11 cellular contexts compared by ENCODE assay signal in genomic region chr5:136036293-136036911, GRCh38. TPM values are rescaled to one million over a fixed set of nuclear protein-coding genes. Genes with fewer than 3 reads are reported as not detected.
DNase-seq lines count a peak whose midpoint lies in the region; ATAC-seq, FAIRE-seq and TF ChIP-seq lines count a peak whose summit lies in the region.
"Had no signal": no experiment of that assay in that cellular context is flagged by ENCODE, and none has a peak within 500 bp of the region (broad histone marks: within the 10 kb centered on the region; RNA-seq: fewer than 3 reads in every experiment).

No MANE protein-coding gene starts in this region.

- H3K9ac ChIP-seq in DND-41 (ENCODE audit: low read depth, low read length) (no peak overlapping the region), PC-3 (ENCODE audit: low read length) (no peak overlapping the region), kidney (ENCODE audit: low read length in 2 of 2) (no peak overlapping the region)

- H3K4me2 ChIP-seq in DND-41 (ENCODE audit: insufficient read depth, low read length) = peak overlapping the region; percentile 42
- peak overlapping the region; percentile 54 for H3K4me2 ChIP-seq in PC-3 (ENCODE audit: low read length)

- H2AFZ ChIP-seq in DND-41 (ENCODE audit: low read depth, low read length) (peak overlapping the region; percentile 46; the same call in 1 of the 2 replicates), PC-3 (ENCODE audit: low read length) (no peak overlapping the region)

- H3K9me3 ChIP-seq in DND-41 (ENCODE audit: insufficient read depth, low read length, severe bottlenecking) (peaks cover 4% of the 10 kb centered on the region), PC-3 (ENCODE audit: low read length) (no peaks in the 10 kb centered on the region), kidney (ENCODE audit: control insufficient read depth in 1 of 2, low read length in 2 of 2) (no peaks in the 10 kb centered on the region)

- H3K27me3 ChIP-seq in DND-41 (ENCODE audit: insufficient read depth, low read length, poor library complexity) (no peaks in the 10 kb centered on the region), PC-3 (ENCODE audit: low read length) (no peaks in the 10 kb centered on the region), H7 (ENCODE audit: control insufficient read depth, insufficient read depth, low read length) (no peaks in the 10 kb centered on the region; the same call in 1 of the 2 replicates)

- H4K20me1 ChIP-seq in DND-41 (ENCODE audit: insufficient read depth, low read length) (no peaks in the 10 kb centered on the region), PC-3 (ENCODE audit: low read length) (no peaks in the 10 kb centered on the region)

- no peak for FAIRE-seq in kidney (lab: Jason Lieb, UNC)

- no peak overlapping the region for H3K4me3 ChIP-seq in DND-41 (ENCODE audit: low read depth in 1 of 2, low read length in 2 of 2)
- no peak overlapping the region for H3K4me3 ChIP-seq in PC-3 (ENCODE audit: low read length)
- H3K4me3 ChIP-seq in kidney (ENCODE audit: low read length in 2 of 2) = no peak overlapping the region
- no peak overlapping the region for H3K4me3 ChIP-seq in H7 (ENCODE audit: insufficient read depth, low read depth, low read length)

- no peaks in the 10 kb centered on the region for H3F3A ChIP-seq in PC-3 (ENCODE audit: low read length, unreplicated experiment)

- TF ChIP-seq CTCF in DND-41 (IDR thresholded peaks at IDR 0.05; ENCODE audit: borderline replicate concordance, extremely low read depth, low read length, poor library complexity, severe bottlenecking) (no peak), PC-3 (conservative IDR thresholded peaks at IDR 0.05; ENCODE audit: low read depth, low read length) (no peak), kidney (IDR thresholded peaks at IDR 0.05; ENCODE audit: borderline replicate concordance, extremely low read depth, insufficient read depth) (no peak)

- H3K4me1 ChIP-seq in DND-41 (ENCODE audit: insufficient read depth, low read length) = peaks cover 27% of the 10 kb centered on the region
- H3K4me1 ChIP-seq in PC-3 (ENCODE audit: insufficient read depth, low read length) = peaks cover 45% of the 10 kb centered on the region
- H3K4me1 ChIP-seq in kidney (ENCODE audit: control insufficient read depth in 1 of 2, insufficient read depth in 1 of 2, low read depth in 1 of 2, low read length in 2 of 2) = peaks cover 0 to 4% of the 10 kb centered on the region in 2 donors

- intact Hi-C loops in PC-3 (cut with micrococcal nuclease) = loop anchor here (2.0 kb wide), 1 partner anchor 22 kb away; no protein-coding TSS in a partner anchor
- intact Hi-C loops in sciatic nerve (cut with DNase I) = no loop called here
- intact Hi-C loops in kidney (cut with DNase I) = no loop called here

- H3K27ac ChIP-seq in DND-41 (ENCODE audit: low read length) (peak overlapping the region; percentile 73), PC-3 (ENCODE audit: low read length) (peak overlapping the region; percentile 29), epithelial cell of prostate (peak overlapping the region; percentile 88), kidney (ENCODE audit: low read depth in 2 of 2, low read length in 2 of 2) (no peak overlapping the region)

- H3K9me2 ChIP-seq in PC-3 (replicated peaks; ENCODE audit: low read length) = no peaks in the 10 kb centered on the region

- H3K36me3 ChIP-seq in DND-41 (ENCODE audit: insufficient read depth, low read length) = no peaks in the 10 kb centered on the region
- H3K36me3 ChIP-seq in PC-3 (ENCODE audit: low read depth, low read length) = no peaks in the 10 kb centered on the region
- no peaks in the 10 kb centered on the region for H3K36me3 ChIP-seq in kidney (ENCODE audit: control insufficient read depth in 1 of 2, insufficient read depth in 2 of 2, low read length in 2 of 2)
- H3K36me3 ChIP-seq in H7 (replicated peaks; ENCODE audit: control insufficient read depth, insufficient read depth, low read length) = no peaks in the 10 kb centered on the region

- CTCF ChIA-PET in PC-3 (lab: Charles Lee) = no interaction called here

- no peak for DNase-seq in DND-41
- no peak for DNase-seq in PC-3
- no peak for DNase-seq in epithelial cell of prostate (ENCODE audit: low read depth, low spot score)
- peak; percentile 21 for DNase-seq in sciatic nerve (ENCODE audit: low spot score)
- DNase-seq in stimulated activated CD8-positive, alpha-beta memory T cell treated with anti-CD3 and anti-CD28 coated beads, Interleukin-4, amount 100 ng/mL, for 48 hours = no peak
- no peak for DNase-seq in kidney
- no peak for DNase-seq in H7
- DNase-seq: naive B cell, NCI-H526 treated with DMSO at 0.1 percent for 48 hours had no signal

- no peaks in the 10 kb centered on the region for H3K79me2 ChIP-seq in DND-41 (ENCODE audit: insufficient read depth, low read length)
- no peaks in the 10 kb centered on the region for H3K79me2 ChIP-seq in PC-3 (ENCODE audit: low read length)

- POLR2A ChIA-PET in PC-3 (lab: Charles Lee; ENCODE audit: unreplicated experiment) = no interaction called here

- ATAC-seq in DND-41 (ENCODE audit: insufficient read depth, low read depth) (peak; percentile 4; the same call in 1 of the 3 replicates), PC-3 (no peak), sciatic nerve (no peak), GM21619 (IDR thresholded peaks at IDR 0.05; ENCODE audit: unreplicated experiment) (no peak)

- no TSS peak for BruUV-seq in PC-3 (replicated peaks; lab: Mats Ljungman, UMichigan)

RNA-seq across cellular contexts. Expression of gene TGFBI, which starts 7.6 kb away (rescaled TPM):
- total RNA-seq in PC-3 (2014; rRNA removed) = 4.5 and 4.8 TPM in 2 replicates
- total RNA-seq in sciatic nerve = 232 TPM
- 78.5 TPM for total RNA-seq in kidney
- 36.4 TPM for polyA plus RNA-seq in kidney (ENCODE audit: insufficient read depth, low read depth, low replicate concordance)
- 3.2 and 4.3 TPM in 2 replicates for total RNA-seq in H7 (2014; rRNA removed; shearing (Covaris generic))
- total RNA-seq: G401 had no signal

Comparison
In these comparisons a context has a peak if more than half of its experiments do, and no peak if none do; other contexts are left out.
1. H3K27ac ChIP-seq: peak in DND-41 (single experiment), PC-3 (single experiment) and epithelial cell of prostate (single experiment); none in kidney (0 of 2).
2. RNA of gene TGFBI, which starts 7.6 kb away (total RNA-seq): 232 TPM in sciatic nerve (single experiment) and 78.5 TPM in kidney (single experiment); 4.5 to 4.8 TPM in PC-3 and 3.2 to 4.3 TPM in H7; every median in the first group is over 10 times any median in the second.